ENCODE assay signal across 25 cellular contexts in genomic region chr13:33697936-33698335, GRCh38.
"Had no signal": no experiment of that assay in that cellular context is flagged by ENCODE, and none has a peak within 500 bp of the region (broad histone marks: within the 10 kb centered on the region; RNA-seq: fewer than 3 reads in every experiment).

No MANE protein-coding gene starts in this region.

- DNase-seq: activated B cell treated with CpG ODN at 0.5 μM for 24 hours; activated CD4-positive, alpha-beta T cell treated with anti-CD3 and anti-CD28 coated beads for 1 hour; activated CD4-positive, alpha-beta T cell treated with anti-CD3 and anti-CD28 coated beads, Interleukin-2, amount 10 ng/mL, durations not matched to agents 24 days and 14 days; activated CD4-positive, alpha-beta T cell treated with anti-CD3 and anti-CD28 coated beads, Interleukin-2, amount 50 U/mL, for 48 hours; activated CD8-positive, alpha-beta memory T cell treated with anti-CD3 and anti-CD28 coated beads, Interleukin-2, amount 10 ng/mL, durations not matched to agents 7 days and 5 days; activated effector memory CD4-positive, alpha-beta T cell treated with Interleukin-2 at 50 U/mL for 16 hours; activated naive CD4-positive, alpha-beta T cell; activated T-cell treated with anti-CD3 and anti-CD28 coated beads, Interleukin-2, amount 50 U/mL, for 24 hours; body of pancreas; NCI-H1092; NCI-H1417 treated with DMSO at 0.1 percent for 48 hours; NCI-H2029; NCI-H2107; NCI-H2171 treated with DMSO at 0.1 percent for 48 hours; NCI-H526; NCI-H774; SIG-M5; T-cell; T-helper 2 cell; T1000 had no signal

- ATAC-seq: activated CD8-positive, alpha-beta memory T cell treated with anti-CD3 and anti-CD28 coated beads, Interleukin-2, amount 10 ng/mL, durations not matched to agents 7 days and 5 days; body of pancreas; T-cell had no signal

- FAIRE-seq: RCC 7860, TTC549 had no signal

- H3K4me3 ChIP-seq: ascending aorta, body of pancreas, cardiac muscle cell, SK-N-MC had no signal

- H3K4me1 ChIP-seq: ascending aorta, body of pancreas had no signal

- H3K27me3 ChIP-seq: ascending aorta, body of pancreas, cardiac muscle cell had no signal

- H3K36me3 ChIP-seq: ascending aorta, cardiac muscle cell had no signal

- H3K9me3 ChIP-seq: ascending aorta, body of pancreas had no signal

- H3K27ac ChIP-seq: ascending aorta, body of pancreas, cardiac muscle cell, SK-N-MC had no signal
